9 cellular contexts compared by ENCODE assay signal in genomic region chr10:43595739-43596298, GRCh38.
A peak's percentile ranks its signal among the peaks of the same experiment; 100 is the strongest.
DNase-seq lines count a peak whose midpoint lies in the region; ATAC-seq and TF ChIP-seq lines count a peak whose summit lies in the region.
"Had no signal": no experiment of that assay in that cellular context is flagged by ENCODE, and none has a peak within 500 bp of the region (broad histone marks: within the 10 kb centered on the region; RNA-seq: fewer than 3 reads in every experiment).

No MANE protein-coding gene starts in this region.

- peaks cover 39% of the 10 kb centered on the region for H3K4me1 ChIP-seq in BLaER1

- DNase-seq in T1000 (lab: John Stamatoyannopoulos, UW) (no peak), LoVo (ENCODE audit: low spot score) (no peak), HK-2 (ENCODE audit: unreplicated experiment) (no peak), erythroblast (lab: John Stamatoyannopoulos, UW) (no peak)

- peak overlapping the region; percentile 78 for H3K9ac ChIP-seq in BLaER1

- peak overlapping the region; percentile 84 for H3K27ac Mint-ChIP-seq in activated naive CD8-positive, alpha-beta T cell

- H3K27me3 ChIP-seq in BLaER1, result no peaks in the 10 kb centered on the region
- H3K27me3 ChIP-seq: neutrophil had no signal

- no peaks in the 10 kb centered on the region for H3K9me3 Mint-ChIP-seq in activated naive CD8-positive, alpha-beta T cell (ENCODE audit: low read depth)

- H3K9me3 ChIP-seq in BLaER1, result peaks cover 51% of the 10 kb centered on the region
- H3K9me3 ChIP-seq: neutrophil had no signal

- peak overlapping the region; percentile 84 for H3K27ac ChIP-seq in BLaER1
- H3K27ac ChIP-seq: neutrophil had no signal

- H3K36me3 ChIP-seq in BLaER1, result no peaks in the 10 kb centered on the region
- H3K36me3 ChIP-seq: neutrophil had no signal

- no peaks in the 10 kb centered on the region for H3K27me3 Mint-ChIP-seq in activated naive CD8-positive, alpha-beta T cell

- H4K20me1 ChIP-seq in BLaER1, result no peaks in the 10 kb centered on the region

- H3K4me2 ChIP-seq in BLaER1, result peak overlapping the region; percentile 86

- peaks cover 32% of the 10 kb centered on the region for H3K4me1 Mint-ChIP-seq in activated naive CD8-positive, alpha-beta T cell (ENCODE audit: low read depth)

- ATAC-seq in GM19455 (IDR thresholded peaks at IDR 0.05; ENCODE audit: unreplicated experiment), result peak; percentile 47
- ATAC-seq in HG03469 (IDR thresholded peaks at IDR 0.05; ENCODE audit: unreplicated experiment), result peak; percentile 40

- H3K36me3 Mint-ChIP-seq in activated naive CD8-positive, alpha-beta T cell, result peaks cover 7% of the 10 kb centered on the region

- TF ChIP-seq POLR2A in erythroblast (IDR thresholded peaks at IDR 0.05; ENCODE audit: low read length), result no peak

- H3K4me3 ChIP-seq in BLaER1, result peak overlapping the region; percentile 53

- H3K4me3 Mint-ChIP-seq in activated naive CD8-positive, alpha-beta T cell, result peak overlapping the region; percentile 82
